8 cellular contexts compared by ENCODE assay signal in genomic region chr16:57061084-57061905, GRCh38. TPM values are rescaled to one million over a fixed set of nuclear protein-coding genes. Genes with fewer than 3 reads are reported as not detected.
DNase-seq lines count a peak whose midpoint lies in the region; ATAC-seq and TF ChIP-seq lines count a peak whose summit lies in the region.

No MANE protein-coding gene starts in this region.

- peak overlapping the region in 6 of 7 donors; percentile 32 to 77 (median 66) for H3K27ac Mint-ChIP-seq in CD4-positive, alpha-beta memory T cell
- peak overlapping the region; percentile 15 to 42 for H3K27ac Mint-ChIP-seq in natural killer cell

- H3K4me1 Mint-ChIP-seq in CD4-positive, alpha-beta memory T cell: peaks cover 7 to 21% (median 13%) of the 10 kb centered on the region in 4 donors
- peaks cover 0 to 18% of the 10 kb centered on the region in 2 donors for H3K4me1 Mint-ChIP-seq in natural killer cell

- H3K4me3 Mint-ChIP-seq in CD4-positive, alpha-beta memory T cell: no peak overlapping the region
- no peak overlapping the region for H3K4me3 Mint-ChIP-seq in natural killer cell

- intact Hi-C loops in CD4-positive, alpha-beta memory T cell (cut with micrococcal nuclease): no loop called here
- intact Hi-C loops in natural killer cell (cut with micrococcal nuclease): no loop called here

- ATAC-seq in natural killer cell: no peak
- no peak for ATAC-seq in GM18873 (IDR thresholded peaks at IDR 0.05; ENCODE audit: low FRiP score, unreplicated experiment)
- no peak for ATAC-seq in GM21367 (IDR thresholded peaks at IDR 0.05; ENCODE audit: unreplicated experiment)
- no peak for ATAC-seq in GM21786 (IDR thresholded peaks at IDR 0.05; ENCODE audit: unreplicated experiment)

- POLR2A ChIA-PET in CD4-positive, alpha-beta memory T cell (lab: Charles Lee; ENCODE audit: partially characterized antibody): interaction anchor here (0.8 to 1.4 kb wide), 5 partner anchors 18 to 77 kb away, joined by 3 to 7 read pairs (median 4); no protein-coding TSS in a partner anchor

- H3K27me3 ChIP-seq in CD4-positive, alpha-beta memory T cell (ENCODE audit: insufficient read depth, low read length): no peaks in the 10 kb centered on the region

- no peak overlapping the region for H3K27ac ChIP-seq in CD4-positive, alpha-beta memory T cell (ENCODE audit: low read depth, low read length)

- H3K36me3 Mint-ChIP-seq in CD4-positive, alpha-beta memory T cell: peaks cover 44 to 61% of the 10 kb centered on the region in 2 donors
- H3K36me3 Mint-ChIP-seq in natural killer cell: peaks cover 8% of the 10 kb centered on the region

- TF ChIP-seq CTCF in natural killer cell (IDR thresholded peaks at IDR 0.05): no peak

- H3K4me3 ChIP-seq in CD4-positive, alpha-beta memory T cell (ENCODE audit: low read length in 2 of 2): no peak overlapping the region

- H3K4me1 ChIP-seq in CD4-positive, alpha-beta memory T cell (ENCODE audit: insufficient read depth, low read length): peaks cover 7% of the 10 kb centered on the region

- no peaks in the 10 kb centered on the region for H3K27me3 Mint-ChIP-seq in CD4-positive, alpha-beta memory T cell
- H3K27me3 Mint-ChIP-seq in natural killer cell (ENCODE audit: low read depth in 2 of 2): no peaks in the 10 kb centered on the region

- H3K9me3 Mint-ChIP-seq in CD4-positive, alpha-beta memory T cell: peaks cover 0 to 2% (median 0%) of the 10 kb centered on the region in 8 donors
- H3K9me3 Mint-ChIP-seq in natural killer cell: no peaks in the 10 kb centered on the region

- DNase-seq in CD4-positive, alpha-beta memory T cell: no peak
- DNase-seq in NCI-H226: peak; percentile 89
- DNase-seq in dermis microvascular lymphatic vessel endothelial cell (ENCODE audit: low read depth in 2 of 2): peak; percentile 17 to 40
- no peak for DNase-seq in natural killer cell
- no peak for DNase-seq in NCI-H345 (lab: John Stamatoyannopoulos, UW)

- H3K36me3 ChIP-seq in CD4-positive, alpha-beta memory T cell (ENCODE audit: insufficient read depth, low read length): peaks cover 60% of the 10 kb centered on the region

- CTCF ChIA-PET in CD4-positive, alpha-beta memory T cell (lab: Charles Lee; ENCODE audit: partially characterized antibody): interaction anchor here (0.9 to 1.6 kb wide), 6 partner anchors 10 to 41 kb away, joined by 3 to 4 read pairs (median 3); no protein-coding TSS in a partner anchor

- H3K9me3 ChIP-seq in CD4-positive, alpha-beta memory T cell (ENCODE audit: control insufficient read depth in 1 of 2, low read length in 2 of 2): no peaks in the 10 kb centered on the region

RNA-seq across cellular contexts. Expression of gene CPNE2, which starts 31.1 kb away (rescaled TPM):
- total RNA-seq in CD4-positive, alpha-beta memory T cell: 1 to 10 TPM; 3.8 to 4.1 TPM
- polyA plus RNA-seq in CD4-positive, alpha-beta memory T cell: 1 to 10 TPM; 6.7 to 6.8 TPM
- total RNA-seq in dermis microvascular lymphatic vessel endothelial cell: 54.4 and 61.1 TPM in 2 replicates
- total RNA-seq in natural killer cell: 1 to 10 TPM; 2.0 to 2.6 (median 2.4) TPM

Comparison
In these comparisons a context has a peak if more than half of its experiments do, and no peak if none do; other contexts are left out.
1. DNase-seq: peak in NCI-H226 (single experiment) and dermis microvascular lymphatic vessel endothelial cell (2 of 2); none in CD4-positive, alpha-beta memory T cell (0 of 5), natural killer cell (single experiment) and NCI-H345 (single experiment).
2. RNA of gene CPNE2, which starts 31.1 kb away (total RNA-seq): 54.4 to 61.1 TPM in dermis microvascular lymphatic vessel endothelial cell; 3.8 to 4.1 TPM in CD4-positive, alpha-beta memory T cell and 2.0 to 2.6 TPM in natural killer cell; every median in the first group is over 10 times any median in the second.